In the genomic region with DNA sequence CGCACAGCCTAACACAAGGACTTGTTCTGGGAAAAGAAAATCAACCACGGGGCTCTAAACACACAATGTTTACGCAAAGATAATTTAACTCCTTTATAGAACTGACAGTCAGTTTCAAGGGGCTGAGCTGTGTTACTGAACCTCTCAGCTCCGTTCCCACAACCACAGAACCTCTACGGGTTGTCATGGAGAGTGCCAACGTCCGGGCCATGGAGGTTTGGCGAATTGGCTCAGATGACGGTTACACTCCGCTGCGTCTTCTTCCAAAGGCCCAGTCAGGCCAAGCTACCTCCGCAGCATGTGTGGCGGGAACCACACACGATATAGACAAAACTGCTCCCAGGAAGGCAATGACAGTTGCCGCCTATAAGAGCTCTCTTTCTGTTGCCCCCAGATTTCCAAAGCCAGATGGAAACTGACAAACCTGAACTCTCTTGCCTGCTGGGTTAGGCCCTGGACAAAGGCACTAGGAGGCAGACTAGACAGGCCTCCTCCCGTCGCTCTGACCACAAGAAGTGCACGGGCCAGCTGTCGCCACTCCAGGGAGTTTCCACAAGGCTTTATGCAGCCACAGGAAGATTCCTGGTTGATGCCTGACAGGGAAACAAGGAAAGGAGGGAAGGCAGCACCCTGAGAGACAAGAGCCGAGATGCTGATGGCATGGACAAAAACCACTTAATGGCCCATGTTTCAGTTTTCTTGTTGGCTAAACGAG, we compare ENCODE assay signal across 12 cellular contexts. TPM values are rescaled to one million over a fixed set of nuclear protein-coding genes. Genes with fewer than 3 reads are reported as not detected.
DNase-seq lines count a peak whose midpoint lies in the region; ATAC-seq and TF ChIP-seq lines count a peak whose summit lies in the region.
"Had no signal": no experiment of that assay in that cellular context is flagged by ENCODE, and none has a peak within 500 bp of the region (broad histone marks: within the 10 kb centered on the region; RNA-seq: fewer than 3 reads in every experiment).

No MANE protein-coding gene starts in this region.

- intact Hi-C loops in CD14-positive monocyte (cut with micrococcal nuclease) (no loop called here), mucosa of descending colon (cut with DNase I, micrococcal nuclease) (no loop called here)

- H3K27me3 Mint-ChIP-seq in CD14-positive monocyte (ENCODE audit: low read depth in 3 of 3) = peaks cover 0 to 5% (median 0%) of the 10 kb centered on the region in 3 donors
- H3K27me3 Mint-ChIP-seq: naive B cell had no signal

- H3K9me3 ChIP-seq in MG63 (no peaks in the 10 kb centered on the region), mucosa of descending colon (no peaks in the 10 kb centered on the region)
- H3K9me3 ChIP-seq: gastrocnemius medialis had no signal

- TF ChIP-seq CTCF in CD14-positive monocyte (IDR thresholded peaks at IDR 0.05) (no peak), astrocyte of the cerebellum (IDR thresholded peaks at IDR 0.05; ENCODE audit: low read depth, low read length, missing control alignments) (peak; percentile 2), mucosa of descending colon (IDR thresholded peaks at IDR 0.05) (no peak)

- peaks cover 81% of the 10 kb centered on the region for H3K4me1 Mint-ChIP-seq in CD14-positive monocyte

- H3K36me3 Mint-ChIP-seq in CD14-positive monocyte = peaks cover 42 to 53% of the 10 kb centered on the region in 2 donors
- H3K36me3 Mint-ChIP-seq: naive B cell had no signal

- H3K9me3 Mint-ChIP-seq in CD14-positive monocyte = no peaks in the 10 kb centered on the region
- H3K9me3 Mint-ChIP-seq: naive B cell; T-helper 1 cell treated with Interleukin-12 subunit alpha and Interleukin-12 subunit beta and Interleukin-4 antibody, amounts not matched to agents 30 μg/mL and 1 μg/mL, for 36 hours had no signal

- in situ Hi-C loops in astrocyte of the cerebellum (cut with HindIII; ENCODE audit: low sequenced_read_pairs) = no loop called here

- H3K36me3 ChIP-seq in MG63 (no peaks in the 10 kb centered on the region), mucosa of descending colon (ENCODE audit: low read depth) (no peaks in the 10 kb centered on the region)
- H3K36me3 ChIP-seq: gastrocnemius medialis had no signal

- no peak overlapping the region for H3K4me3 Mint-ChIP-seq in CD14-positive monocyte

- H3K4me3 ChIP-seq in MG63 (no peak overlapping the region), astrocyte of the cerebellum (ENCODE audit: low read depth, low read length) (no peak overlapping the region), mucosa of descending colon (no peak overlapping the region)
- H3K4me3 ChIP-seq: gastrocnemius medialis had no signal

- H3K27me3 ChIP-seq in MG63 = no peaks in the 10 kb centered on the region
- H3K27me3 ChIP-seq: gastrocnemius medialis had no signal

- peak overlapping the region in 4 of 7 donors; percentile 46 to 91 (median 80) for H3K27ac Mint-ChIP-seq in CD14-positive monocyte

- H3K4me1 ChIP-seq in mucosa of descending colon (ENCODE audit: low read depth) = peaks cover 26% of the 10 kb centered on the region
- H3K4me1 ChIP-seq: gastrocnemius medialis had no signal

- DNase-seq in CD14-positive monocyte (ENCODE audit: low spot score) (no peak), MG63 (peak; percentile 78), astrocyte of the cerebellum (ENCODE audit: low read depth) (peak; percentile 51), mucosa of descending colon (peak in 2 of 3 donors; percentile 45 to 47), NCI-H146 (lab: John Stamatoyannopoulos, UW) (no peak), DMS53 treated with DMSO at 0.1 percent for 48 hours (lab: John Stamatoyannopoulos, UW; ENCODE audit: unreplicated experiment) (no peak), Ammon's horn (ENCODE audit: low spot score) (no peak)
- DNase-seq: activated gamma-delta T cell, gastrocnemius medialis, naive B cell had no signal

- peak; percentile 46 for ATAC-seq in mucosa of descending colon
- ATAC-seq in GM18868 (IDR thresholded peaks at IDR 0.05; ENCODE audit: unreplicated experiment) = no peak
- ATAC-seq: gastrocnemius medialis had no signal

RNA-seq across cellular contexts. Expression of gene CCDC88C, which starts 30.3 kb away (rescaled TPM):
- polyA plus RNA-seq in CD14-positive monocyte = 10 to 100 TPM; 11.6 to 12.3 TPM
- total RNA-seq in MG63 (2014; rRNA removed; shearing (Covaris generic); ENCODE audit: low replicate concordance) = 1.2 and 5.8 TPM in 2 replicates
- total RNA-seq in mucosa of descending colon = 10 to 100 TPM; 30.1 to 62.1 (median 56.6) TPM

Comparison
In these comparisons a context has a peak if more than half of its experiments do, and no peak if none do; other contexts are left out.
1. DNase-seq: peak in MG63 (single experiment), astrocyte of the cerebellum (single experiment) and mucosa of descending colon (2 of 3); none in CD14-positive monocyte (single experiment), NCI-H146 (single experiment), DMS53 treated with DMSO at 0.1 percent for 48 hours (single experiment) and Ammon's horn (single experiment).